In genomic region chr1:26993237-26994019, GRCh38 we compare ENCODE assay signal across 9 cellular contexts. TPM values are rescaled to one million over a fixed set of nuclear protein-coding genes. Genes with fewer than 3 reads are reported as not detected.
A peak's percentile ranks its signal among the peaks of the same experiment; 100 is the strongest.
DNase-seq lines count a peak whose midpoint lies in the region; ATAC-seq and TF ChIP-seq lines count a peak whose summit lies in the region.
"Had no signal": no experiment of that assay in that cellular context is flagged by ENCODE, and none has a peak within 500 bp of the region (broad histone marks: within the 10 kb centered on the region; RNA-seq: fewer than 3 reads in every experiment).

TRNP1 (plus strand) TSS chr1:26993692; CDS start chr1:26993787, 95 bp downstream.

- peaks cover 41% of the 10 kb centered on the region for H3K4me1 ChIP-seq in adipocyte (ENCODE audit: control insufficient read depth, insufficient read depth, low read length)
- H3K4me1 ChIP-seq in heart left ventricle, result peaks cover 6 to 44% (median 25%) of the 10 kb centered on the region in 12 donors
- H3K4me1 ChIP-seq in upper lobe of left lung, result peaks cover 24 to 52% (median 38%) of the 10 kb centered on the region in 4 donors

- DNase-seq in NCI-H2081 (lab: John Stamatoyannopoulos, UW) (peak; percentile 42 to 45), NCI-H2081 treated with DMSO at 0.1 percent for 48 hours (lab: John Stamatoyannopoulos, UW) (no peak), KG1 (lab: John Stamatoyannopoulos, UW) (peak; percentile 16), SW480 (ENCODE audit: low spot score) (peak; percentile 82), adipocyte (ENCODE audit: low read depth) (peak; percentile 93), heart left ventricle (peak; percentile 60 to 86 (median 74)), progenitor cell of endocrine pancreas (ENCODE audit: low spot score, unreplicated experiment) (peak; percentile 73), upper lobe of left lung (peak; percentile 65 to 94)
- DNase-seq: DND-41 had no signal

- peak within 1 kb of the TSS; percentile 97 for H3K27ac Mint-ChIP-seq in progenitor cell of endocrine pancreas

- intact Hi-C loops in heart left ventricle (cut with DNase I), result loop anchor here in 1 of 10 donors (10.0 kb wide), 1 partner anchor 51 kb away; no protein-coding TSS in a partner anchor

- no peak for TF ChIP-seq EP300 in upper lobe of left lung (IDR thresholded peaks at IDR 0.05)

- no peaks in the 10 kb centered on the region for H3K9me3 Mint-ChIP-seq in progenitor cell of endocrine pancreas (ENCODE audit: low read depth)

- H3K27me3 ChIP-seq in adipocyte (replicated peaks; ENCODE audit: control insufficient read depth, insufficient read depth, low read length) (no peaks in the 10 kb centered on the region), heart left ventricle (peaks cover 0 to 41% (median 13%) of the 10 kb centered on the region in 9 donors), upper lobe of left lung (peaks cover 0 to 22% (median 8%) of the 10 kb centered on the region in 4 donors)

- TF ChIP-seq POLR2A in heart left ventricle (IDR thresholded peaks at IDR 0.05), result peak in 1 of 2 donors; percentile 50
- peak in 3 of 4 donors; percentile 35 to 85 (median 75) for TF ChIP-seq POLR2A in upper lobe of left lung (IDR thresholded peaks at IDR 0.05)

- peak within 1 kb of the TSS; percentile 91 for H3K4me3 ChIP-seq in adipocyte (ENCODE audit: low read length)
- peak within 1 kb of the TSS; percentile 62 to 92 (median 68) for H3K4me3 ChIP-seq in heart left ventricle
- peak within 1 kb of the TSS; percentile 49 to 91 (median 78) for H3K4me3 ChIP-seq in upper lobe of left lung

- TF ChIP-seq CTCF in heart left ventricle (IDR thresholded peaks at IDR 0.05) (no peak), progenitor cell of endocrine pancreas (IDR thresholded peaks at IDR 0.05; ENCODE audit: unreplicated experiment) (peak; percentile 9), upper lobe of left lung (IDR thresholded peaks at IDR 0.05) (no peak)

- peaks cover 2% of the 10 kb centered on the region for H3K27me3 Mint-ChIP-seq in progenitor cell of endocrine pancreas

- ATAC-seq in heart left ventricle, result peak; percentile 53 to 75 (median 70)
- ATAC-seq in upper lobe of left lung (ENCODE audit: low FRiP score in 2 of 2), result peak; percentile 65 to 67

- H3K4me3 Mint-ChIP-seq in progenitor cell of endocrine pancreas (ENCODE audit: low read depth), result peak within 1 kb of the TSS; percentile 83

- H3K9me3 ChIP-seq in adipocyte (ENCODE audit: control insufficient read depth, low read length), result no peaks in the 10 kb centered on the region
- no peaks in the 10 kb centered on the region for H3K9me3 ChIP-seq in heart left ventricle
- H3K9me3 ChIP-seq in upper lobe of left lung, result no peaks in the 10 kb centered on the region

- H3K27ac ChIP-seq in heart left ventricle (peak within 1 kb of the TSS in 10 of 12 donors; percentile 46 to 79 (median 61)), upper lobe of left lung (peak within 1 kb of the TSS; percentile 58 to 79 (median 70))

- 0 to 1% (median 0%) methylated on average over 4 to 57 of the region's 61 CpGs for WGBS in heart left ventricle, 4 donors
- WGBS in upper lobe of left lung, 2 donors, result 2% methylated on average over 18 of the region's 61 CpGs; no CpG with 5 or more reads in 1 of the 2 donors

- peaks cover 4% of the 10 kb centered on the region for H3K36me3 Mint-ChIP-seq in progenitor cell of endocrine pancreas (ENCODE audit: insufficient read depth)

- H3K9ac ChIP-seq in adipocyte (ENCODE audit: low read length), result peak within 1 kb of the TSS; percentile 95

- peaks cover 42% of the 10 kb centered on the region for H3K4me1 Mint-ChIP-seq in progenitor cell of endocrine pancreas (ENCODE audit: low read depth)

- H3K36me3 ChIP-seq in adipocyte (ENCODE audit: control insufficient read depth, insufficient read depth, low read length, severe bottlenecking) (peaks cover 4% of the 10 kb centered on the region), heart left ventricle (no peaks in the 10 kb centered on the region), upper lobe of left lung (no peaks in the 10 kb centered on the region)

RNA-seq across cellular contexts. Expression of gene TRNP1, which starts in this region (rescaled TPM):
- total RNA-seq in heart left ventricle (10 to 100 TPM; 16.6 to 68.5 (median 21.7) TPM), progenitor cell of endocrine pancreas (48.8 and 49.3 TPM in 2 replicates), upper lobe of left lung (10 to 100 TPM in 5 of 6 donors, 1 to 10 TPM in 1; 9.1 to 38.0 (median 26.0) TPM)
- polyA plus RNA-seq in heart left ventricle, result 10 to 100 TPM; 18.4 to 38.9 TPM
